ENCODE assay signal across 28 cellular contexts in the genomic region with DNA sequence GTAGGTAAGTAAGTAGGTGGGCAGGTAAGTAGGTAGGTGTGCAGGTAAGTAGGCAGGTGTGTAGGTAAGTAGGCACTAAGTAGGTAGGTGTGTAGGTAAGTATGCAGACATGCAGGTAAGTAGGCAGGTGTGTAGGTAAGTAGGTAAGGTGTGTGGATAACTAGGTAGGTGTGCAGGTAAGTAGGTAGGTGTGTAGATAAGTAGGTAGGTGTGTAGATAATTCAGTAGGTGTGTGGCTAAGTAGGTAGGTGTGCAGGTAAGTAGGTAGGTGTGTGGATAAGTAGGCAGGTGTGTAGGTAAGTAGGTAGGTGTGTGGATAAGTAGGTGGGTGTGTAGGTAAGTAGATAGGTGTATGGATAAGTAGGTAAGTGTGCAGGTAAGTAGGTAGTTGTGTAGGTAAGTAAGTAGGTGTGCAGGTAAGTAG.
"Had no signal": no experiment of that assay in that cellular context is flagged by ENCODE, and none has a peak within 500 bp of the region (broad histone marks: within the 10 kb centered on the region; RNA-seq: fewer than 3 reads in every experiment).

No MANE protein-coding gene starts in this region.

- H3K9me3 ChIP-seq: ascending aorta, body of pancreas, Peyer's patch, SJCRH30, SK-N-SH had no signal

- H3K9me3 Mint-ChIP-seq: activated B cell treated with CpG ODN at 0.5 μM for 24 hours; activated T-cell treated with anti-CD3 and anti-CD28 coated beads, Interleukin-2, amount 50 U/mL, for 24 hours; activated T-helper 1 cell treated with anti-CD3 and anti-CD28 coated beads, Interleukin-12 subunit alpha, Interleukin-12 subunit beta, Interleukin-2, Interleukin-4 antibody, amounts not matched to agents 30 ng/mL and 10 ng/mL and 1 ng/mL, durations not matched to agents 14 hours and 24 hours and 36 hours; T-helper 2 cell treated with Interferon-gamma antibody and Interleukin-4, amounts not matched to agents 5 μg/mL and 100 μg/mL, for 36 hours had no signal

- H3K4me3 ChIP-seq: ascending aorta, body of pancreas, cardiac muscle cell, Peyer's patch, SJCRH30 had no signal

- DNase-seq: activated B cell treated with CpG ODN at 0.5 μM for 24 hours; activated CD4-positive, alpha-beta T cell treated with anti-CD3 and anti-CD28 coated beads for 1 hour; activated CD4-positive, alpha-beta T cell treated with anti-CD3 and anti-CD28 coated beads, Interleukin-2, amount 10 ng/mL, durations not matched to agents 24 days and 14 days; activated CD4-positive, alpha-beta T cell treated with anti-CD3 and anti-CD28 coated beads, Interleukin-2, amount 50 U/mL, for 48 hours; activated CD8-positive, alpha-beta memory T cell treated with anti-CD3 and anti-CD28 coated beads, Interleukin-2, amount 10 ng/mL, durations not matched to agents 7 days and 5 days; activated effector memory CD4-positive, alpha-beta T cell treated with anti-CD3 and anti-CD28 coated beads, Interleukin-2, amount 50 U/mL, for 16 hours; activated naive CD4-positive, alpha-beta T cell treated with Interleukin-2 at 50 U/mL for 16 hours; activated naive CD8-positive, alpha-beta T cell treated with anti-CD3 and anti-CD28 coated beads, Interleukin-2, amount 50 U/mL, for 24 hours; activated T-cell treated with anti-CD3 and anti-CD28 coated beads, Interleukin-2, amount 50 U/mL, for 24 hours; amniotic stem cell; body of pancreas; NCI-H1105 treated with DMSO at 0.1 percent for 48 hours; NCI-H146; NCI-H187 treated with DMSO at 0.1 percent for 48 hours; NCI-H2081 treated with DMSO at 0.1 percent for 48 hours; NCI-H446; NCI-H524; Peyer's patch; Right ventricle myocardium superior; SJCRH30; SK-N-SH; T-helper 1 cell had no signal

- H3K4me1 ChIP-seq: ascending aorta, body of pancreas, Peyer's patch had no signal

- H3K27ac Mint-ChIP-seq: activated B cell treated with CpG ODN at 0.5 μM for 24 hours; activated CD4-positive, alpha-beta T cell treated with anti-CD3 and anti-CD28 coated beads, Interleukin-2, amount 10 ng/mL, durations not matched to agents 24 days and 14 days; activated CD8-positive, alpha-beta memory T cell treated with anti-CD3 and anti-CD28 coated beads, Interleukin-2, amount 10 ng/mL, durations not matched to agents 7 days and 5 days; activated naive CD4-positive, alpha-beta T cell treated with anti-CD3 and anti-CD28 coated beads, Interleukin-2, amount 50 U/mL, for 72 hours; activated naive CD8-positive, alpha-beta T cell treated with anti-CD3 and anti-CD28 coated beads, Interleukin-2, amount 50 U/mL, for 24 hours; activated T-cell treated with anti-CD3 and anti-CD28 coated beads, Interleukin-2, amount 50 U/mL, for 24 hours; activated T-helper 1 cell treated with anti-CD3 and anti-CD28 coated beads, Interleukin-12 subunit alpha, Interleukin-12 subunit beta, Interleukin-2, Interleukin-4 antibody, amounts not matched to agents 30 ng/mL and 10 ng/mL and 1 ng/mL, durations not matched to agents 14 hours and 24 hours and 36 hours; T-helper 2 cell treated with Interferon-gamma antibody and Interleukin-4, amounts not matched to agents 5 μg/mL and 100 μg/mL, for 36 hours had no signal

- H3K4me2 ChIP-seq: SK-N-SH had no signal

- ATAC-seq: activated CD8-positive, alpha-beta memory T cell treated with anti-CD3 and anti-CD28 coated beads, Interleukin-2, amount 10 ng/mL, durations not matched to agents 7 days and 5 days; activated naive CD4-positive, alpha-beta T cell treated with anti-CD3 and anti-CD28 coated beads, Interleukin-2, amount 50 U/mL, for 72 hours; activated naive CD8-positive, alpha-beta T cell treated with anti-CD3 and anti-CD28 coated beads, Interleukin-2, amount 50 U/mL, for 24 hours; body of pancreas had no signal

- H3K36me3 Mint-ChIP-seq: activated CD8-positive, alpha-beta memory T cell treated with anti-CD3 and anti-CD28 coated beads, Interleukin-2, amount 10 ng/mL, durations not matched to agents 7 days and 5 days; activated naive CD4-positive, alpha-beta T cell treated with anti-CD3 and anti-CD28 coated beads, Interleukin-2, amount 50 U/mL, for 72 hours had no signal

- H3K27me3 ChIP-seq: ascending aorta, body of pancreas, cardiac muscle cell, Peyer's patch, SJCRH30 had no signal

- H3K36me3 ChIP-seq: ascending aorta, cardiac muscle cell, Peyer's patch, SJCRH30 had no signal

- H3K9ac ChIP-seq: SK-N-SH had no signal

- H3K27ac ChIP-seq: ascending aorta, body of pancreas, cardiac muscle cell, Peyer's patch, RWPE1, SJCRH30 had no signal

- H3K4me1 Mint-ChIP-seq: activated B cell treated with CpG ODN at 0.5 μM for 24 hours; activated CD4-positive, alpha-beta T cell treated with anti-CD3 and anti-CD28 coated beads, Interleukin-2, amount 10 ng/mL, durations not matched to agents 24 days and 14 days; activated CD8-positive, alpha-beta memory T cell treated with anti-CD3 and anti-CD28 coated beads, Interleukin-2, amount 10 ng/mL, durations not matched to agents 7 days and 5 days; activated naive CD8-positive, alpha-beta T cell treated with anti-CD3 and anti-CD28 coated beads, Interleukin-2, amount 50 U/mL, for 24 hours had no signal

- H3K4me3 Mint-ChIP-seq: activated B cell treated with CpG ODN at 0.5 μM for 24 hours; activated CD4-positive, alpha-beta T cell treated with anti-CD3 and anti-CD28 coated beads, Interleukin-2, amount 10 ng/mL, durations not matched to agents 24 days and 14 days; activated CD8-positive, alpha-beta memory T cell treated with anti-CD3 and anti-CD28 coated beads, Interleukin-2, amount 10 ng/mL, durations not matched to agents 7 days and 5 days; activated naive CD8-positive, alpha-beta T cell treated with anti-CD3 and anti-CD28 coated beads, Interleukin-2, amount 50 U/mL, for 24 hours; activated T-cell treated with anti-CD3 and anti-CD28 coated beads, Interleukin-2, amount 50 U/mL, for 24 hours; activated T-helper 1 cell treated with anti-CD3 and anti-CD28 coated beads, Interleukin-12 subunit alpha, Interleukin-12 subunit beta, Interleukin-2, Interleukin-4 antibody, amounts not matched to agents 30 ng/mL and 10 ng/mL and 1 ng/mL, durations not matched to agents 14 hours and 24 hours and 36 hours; T-helper 2 cell treated with Interferon-gamma antibody and Interleukin-4, amounts not matched to agents 5 μg/mL and 100 μg/mL, for 36 hours had no signal
